In the genomic region with DNA sequence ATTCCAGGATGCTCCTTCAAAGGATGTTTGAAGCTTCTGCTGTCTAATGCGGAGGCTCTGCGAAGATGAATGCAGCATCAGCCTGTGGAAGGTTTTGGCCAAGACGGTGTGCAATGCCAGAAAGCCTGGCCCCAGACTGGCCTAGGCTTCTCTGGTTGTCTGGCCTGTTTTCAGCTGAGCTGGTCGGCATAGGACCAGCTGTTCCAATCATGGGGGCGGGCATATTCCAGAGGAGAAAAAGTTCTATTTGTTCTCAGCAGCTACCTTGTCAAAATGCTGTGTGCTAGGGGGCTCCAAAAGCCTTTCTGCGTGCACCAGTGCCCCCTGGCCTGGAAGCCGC, we compare ENCODE assay signal across 2 cellular contexts.
TF ChIP-seq lines count a peak whose summit lies in the region.

No MANE protein-coding gene starts in this region.

TF ChIP-seq in GM23338, 12 proteins besides CTCF, POLR2A, EP300 and RAD21 (continues in another document):
- TF ChIP-seq CREB1 (CRISPR knock-in tag; IDR thresholded peaks at IDR 0.05; ENCODE audit: low read depth) = no peak
- no peak for TF ChIP-seq ZNF114 (CRISPR knock-in tag; IDR thresholded peaks at IDR 0.05)
- no peak for TF ChIP-seq NANOG (IDR thresholded peaks at IDR 0.05; ENCODE audit: borderline replicate concordance)
- TF ChIP-seq, protein P1, sequence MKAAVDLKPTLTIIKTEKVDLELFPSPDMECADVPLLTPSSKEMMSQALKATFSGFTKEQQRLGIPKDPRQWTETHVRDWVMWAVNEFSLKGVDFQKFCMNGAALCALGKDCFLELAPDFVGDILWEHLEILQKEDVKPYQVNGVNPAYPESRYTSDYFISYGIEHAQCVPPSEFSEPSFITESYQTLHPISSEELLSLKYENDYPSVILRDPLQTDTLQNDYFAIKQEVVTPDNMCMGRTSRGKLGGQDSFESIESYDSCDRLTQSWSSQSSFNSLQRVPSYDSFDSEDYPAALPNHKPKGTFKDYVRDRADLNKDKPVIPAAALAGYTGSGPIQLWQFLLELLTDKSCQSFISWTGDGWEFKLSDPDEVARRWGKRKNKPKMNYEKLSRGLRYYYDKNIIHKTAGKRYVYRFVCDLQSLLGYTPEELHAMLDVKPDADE (IDR thresholded peaks at IDR 0.05) = no peak
- TF ChIP-seq, protein P2, sequence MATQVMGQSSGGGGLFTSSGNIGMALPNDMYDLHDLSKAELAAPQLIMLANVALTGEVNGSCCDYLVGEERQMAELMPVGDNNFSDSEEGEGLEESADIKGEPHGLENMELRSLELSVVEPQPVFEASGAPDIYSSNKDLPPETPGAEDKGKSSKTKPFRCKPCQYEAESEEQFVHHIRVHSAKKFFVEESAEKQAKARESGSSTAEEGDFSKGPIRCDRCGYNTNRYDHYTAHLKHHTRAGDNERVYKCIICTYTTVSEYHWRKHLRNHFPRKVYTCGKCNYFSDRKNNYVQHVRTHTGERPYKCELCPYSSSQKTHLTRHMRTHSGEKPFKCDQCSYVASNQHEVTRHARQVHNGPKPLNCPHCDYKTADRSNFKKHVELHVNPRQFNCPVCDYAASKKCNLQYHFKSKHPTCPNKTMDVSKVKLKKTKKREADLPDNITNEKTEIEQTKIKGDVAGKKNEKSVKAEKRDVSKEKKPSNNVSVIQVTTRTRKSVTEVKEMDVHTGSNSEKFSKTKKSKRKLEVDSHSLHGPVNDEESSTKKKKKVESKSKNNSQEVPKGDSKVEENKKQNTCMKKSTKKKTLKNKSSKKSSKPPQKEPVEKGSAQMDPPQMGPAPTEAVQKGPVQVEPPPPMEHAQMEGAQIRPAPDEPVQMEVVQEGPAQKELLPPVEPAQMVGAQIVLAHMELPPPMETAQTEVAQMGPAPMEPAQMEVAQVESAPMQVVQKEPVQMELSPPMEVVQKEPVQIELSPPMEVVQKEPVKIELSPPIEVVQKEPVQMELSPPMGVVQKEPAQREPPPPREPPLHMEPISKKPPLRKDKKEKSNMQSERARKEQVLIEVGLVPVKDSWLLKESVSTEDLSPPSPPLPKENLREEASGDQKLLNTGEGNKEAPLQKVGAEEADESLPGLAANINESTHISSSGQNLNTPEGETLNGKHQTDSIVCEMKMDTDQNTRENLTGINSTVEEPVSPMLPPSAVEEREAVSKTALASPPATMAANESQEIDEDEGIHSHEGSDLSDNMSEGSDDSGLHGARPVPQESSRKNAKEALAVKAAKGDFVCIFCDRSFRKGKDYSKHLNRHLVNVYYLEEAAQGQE (IDR thresholded peaks at IDR 0.05; ENCODE audit: unreplicated experiment) = no peak
- no peak for TF ChIP-seq POLR2AphosphoS5 (IDR thresholded peaks at IDR 0.05; ENCODE audit: low read depth)
- TF ChIP-seq ZNF331 (CRISPR knock-in tag; IDR thresholded peaks at IDR 0.05; ENCODE audit: low read depth) = no peak
- TF ChIP-seq EZH2phosphoT487 (IDR thresholded peaks at IDR 0.05; ENCODE audit: unreplicated experiment) = no peak
- TF ChIP-seq JUNB (IDR thresholded peaks at IDR 0.05; ENCODE audit: unreplicated experiment) = no peak
- TF ChIP-seq, protein P3, sequence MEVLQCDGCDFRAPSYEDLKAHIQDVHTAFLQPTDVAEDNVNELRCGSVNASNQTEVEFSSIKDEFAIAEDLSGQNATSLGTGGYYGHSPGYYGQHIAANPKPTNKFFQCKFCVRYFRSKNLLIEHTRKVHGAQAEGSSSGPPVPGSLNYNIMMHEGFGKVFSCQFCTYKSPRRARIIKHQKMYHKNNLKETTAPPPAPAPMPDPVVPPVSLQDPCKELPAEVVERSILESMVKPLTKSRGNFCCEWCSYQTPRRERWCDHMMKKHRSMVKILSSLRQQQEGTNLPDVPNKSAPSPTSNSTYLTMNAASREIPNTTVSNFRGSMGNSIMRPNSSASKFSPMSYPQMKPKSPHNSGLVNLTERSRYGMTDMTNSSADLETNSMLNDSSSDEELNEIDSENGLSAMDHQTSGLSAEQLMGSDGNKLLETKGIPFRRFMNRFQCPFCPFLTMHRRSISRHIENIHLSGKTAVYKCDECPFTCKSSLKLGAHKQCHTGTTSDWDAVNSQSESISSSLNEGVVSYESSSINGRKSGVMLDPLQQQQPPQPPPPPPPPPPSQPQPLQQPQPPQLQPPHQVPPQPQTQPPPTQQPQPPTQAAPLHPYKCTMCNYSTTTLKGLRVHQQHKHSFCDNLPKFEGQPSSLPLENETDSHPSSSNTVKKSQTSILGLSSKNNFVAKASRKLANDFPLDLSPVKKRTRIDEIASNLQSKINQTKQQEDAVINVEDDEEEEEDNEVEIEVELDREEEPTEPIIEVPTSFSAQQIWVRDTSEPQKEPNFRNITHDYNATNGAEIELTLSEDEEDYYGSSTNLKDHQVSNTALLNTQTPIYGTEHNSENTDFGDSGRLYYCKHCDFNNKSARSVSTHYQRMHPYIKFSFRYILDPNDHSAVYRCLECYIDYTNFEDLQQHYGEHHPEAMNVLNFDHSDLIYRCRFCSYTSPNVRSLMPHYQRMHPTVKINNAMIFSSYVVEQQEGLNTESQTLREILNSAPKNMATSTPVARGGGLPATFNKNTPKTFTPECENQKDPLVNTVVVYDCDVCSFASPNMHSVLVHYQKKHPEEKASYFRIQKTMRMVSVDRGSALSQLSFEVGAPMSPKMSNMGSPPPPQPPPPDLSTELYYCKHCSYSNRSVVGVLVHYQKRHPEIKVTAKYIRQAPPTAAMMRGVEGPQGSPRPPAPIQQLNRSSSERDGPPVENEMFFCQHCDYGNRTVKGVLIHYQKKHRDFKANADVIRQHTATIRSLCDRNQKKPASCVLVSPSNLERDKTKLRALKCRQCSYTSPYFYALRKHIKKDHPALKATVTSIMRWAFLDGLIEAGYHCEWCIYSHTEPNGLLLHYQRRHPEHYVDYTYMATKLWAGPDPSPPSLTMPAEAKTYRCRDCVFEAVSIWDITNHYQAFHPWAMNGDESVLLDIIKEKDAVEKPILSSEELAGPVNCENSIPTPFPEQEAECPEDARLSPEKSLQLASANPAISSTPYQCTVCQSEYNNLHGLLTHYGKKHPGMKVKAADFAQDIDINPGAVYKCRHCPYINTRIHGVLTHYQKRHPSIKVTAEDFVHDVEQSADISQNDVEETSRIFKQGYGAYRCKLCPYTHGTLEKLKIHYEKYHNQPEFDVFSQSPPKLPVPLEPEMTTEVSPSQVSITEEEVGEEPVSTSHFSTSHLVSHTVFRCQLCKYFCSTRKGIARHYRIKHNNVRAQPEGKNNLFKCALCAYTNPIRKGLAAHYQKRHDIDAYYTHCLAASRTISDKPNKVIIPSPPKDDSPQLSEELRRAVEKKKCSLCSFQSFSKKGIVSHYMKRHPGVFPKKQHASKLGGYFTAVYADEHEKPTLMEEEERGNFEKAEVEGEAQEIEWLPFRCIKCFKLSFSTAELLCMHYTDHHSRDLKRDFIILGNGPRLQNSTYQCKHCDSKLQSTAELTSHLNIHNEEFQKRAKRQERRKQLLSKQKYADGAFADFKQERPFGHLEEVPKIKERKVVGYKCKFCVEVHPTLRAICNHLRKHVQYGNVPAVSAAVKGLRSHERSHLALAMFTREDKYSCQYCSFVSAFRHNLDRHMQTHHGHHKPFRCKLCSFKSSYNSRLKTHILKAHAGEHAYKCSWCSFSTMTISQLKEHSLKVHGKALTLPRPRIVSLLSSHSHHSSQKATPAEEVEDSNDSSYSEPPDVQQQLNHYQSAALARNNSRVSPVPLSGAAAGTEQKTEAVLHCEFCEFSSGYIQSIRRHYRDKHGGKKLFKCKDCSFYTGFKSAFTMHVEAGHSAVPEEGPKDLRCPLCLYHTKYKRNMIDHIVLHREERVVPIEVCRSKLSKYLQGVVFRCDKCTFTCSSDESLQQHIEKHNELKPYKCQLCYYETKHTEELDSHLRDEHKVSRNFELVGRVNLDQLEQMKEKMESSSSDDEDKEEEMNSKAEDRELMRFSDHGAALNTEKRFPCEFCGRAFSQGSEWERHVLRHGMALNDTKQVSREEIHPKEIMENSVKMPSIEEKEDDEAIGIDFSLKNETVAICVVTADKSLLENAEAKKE (CRISPR knock-in tag; IDR thresholded peaks at IDR 0.05) = no peak
- no peak for TF ChIP-seq STAT1 (IDR thresholded peaks at IDR 0.05; ENCODE audit: unreplicated experiment)

TF ChIP-seq in H1, 55 proteins besides CTCF, POLR2A, EP300 and RAD21:
- TF ChIP-seq EZH2 (IDR thresholded peaks at IDR 0.05; ENCODE audit: low read depth, low read length, severe bottlenecking) = no peak
- no peak for TF ChIP-seq RBBP5 (IDR thresholded peaks at IDR 0.05; ENCODE audit: borderline replicate concordance, low read depth, low read length)
- no peak for TF ChIP-seq CHD1 (IDR thresholded peaks at IDR 0.05; ENCODE audit: low read depth, low read length)
- TF ChIP-seq EGR1 (IDR thresholded peaks at IDR 0.05; ENCODE audit: borderline replicate concordance, low read depth, low read length) = no peak
- no peak for TF ChIP-seq PHF8 (conservative IDR thresholded peaks at IDR 0.05; ENCODE audit: low read depth, low read length)
